ENCODE assay signal across 19 cellular contexts in the genomic region with DNA sequence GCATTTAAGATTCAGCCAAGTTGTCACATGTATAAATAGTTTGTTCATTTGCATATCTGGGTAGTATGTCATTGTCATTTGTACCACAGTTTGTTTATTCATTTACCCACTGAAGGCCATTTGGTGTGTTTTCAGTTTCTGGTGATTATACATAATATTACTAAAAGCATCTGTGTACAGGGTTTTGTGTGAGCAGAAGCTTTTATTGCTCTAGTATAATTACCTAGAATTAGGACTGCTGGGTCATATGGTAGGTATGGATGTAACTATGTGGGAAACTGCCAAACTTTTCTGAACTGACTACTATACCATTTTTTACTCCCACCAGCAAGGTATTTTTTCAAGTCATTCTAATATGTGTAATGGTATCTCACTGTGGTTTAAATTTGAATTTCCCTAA.
DNase-seq lines count a peak whose midpoint lies in the region; ATAC-seq and TF ChIP-seq lines count a peak whose summit lies in the region.
"Had no signal": no experiment of that assay in that cellular context is flagged by ENCODE, and none has a peak within 500 bp of the region (broad histone marks: within the 10 kb centered on the region; RNA-seq: fewer than 3 reads in every experiment).

No MANE protein-coding gene starts in this region.

- H3K27me3 Mint-ChIP-seq in mesothelial cell of epicardium (ENCODE audit: low read depth), result no peaks in the 10 kb centered on the region

- H3K9me2 ChIP-seq in hepatocyte (replicated peaks; ENCODE audit: insufficient read depth), result no peaks in the 10 kb centered on the region

- H3K27me3 ChIP-seq in hepatocyte, result no peaks in the 10 kb centered on the region
- H3K27me3 ChIP-seq: adrenal gland had no signal

- no peak for TF ChIP-seq CTCF in mesothelial cell of epicardium (IDR thresholded peaks at IDR 0.05; ENCODE audit: unreplicated experiment)
- no peak for TF ChIP-seq CTCF in hepatocyte (IDR thresholded peaks at IDR 0.05; ENCODE audit: poor library complexity)

- peak; percentile 7 for DNase-seq in M059J (ENCODE audit: low read depth)
- DNase-seq in NCI-H1930 (lab: John Stamatoyannopoulos, UW), result no peak
- DNase-seq in mesothelial cell of epicardium (ENCODE audit: low spot score in 2 of 2, unreplicated experiment in 2 of 2), result no peak
- DNase-seq in hepatocyte (ENCODE audit: low spot score), result no peak
- DNase-seq in activated naive CD4-positive, alpha-beta T cell treated with anti-CD3 and anti-CD28 coated beads, Interleukin-2, amount 50 U/mL, for 16 hours, result no peak
- DNase-seq: activated CD4-positive, alpha-beta T cell treated with anti-CD3 and anti-CD28 coated beads, Interleukin-2, amount 50 U/mL, for 4 hours; activated T-cell treated with anti-CD3 and anti-CD28 coated beads, Interleukin-2, amount 50 U/mL, for 72 hours; adrenal gland; foreskin fibroblast; Karpas-422; left ventricle myocardium inferior; NCI-H146; NCI-H446 treated with DMSO at 0.1 percent for 48 hours; small intestine; stimulated activated naive CD4-positive, alpha-beta T cell had no signal

- H3K36me3 ChIP-seq in hepatocyte (replicated peaks; ENCODE audit: insufficient read depth, low read depth), result no peaks in the 10 kb centered on the region
- H3K36me3 ChIP-seq: adrenal gland, HAP-1, left ventricle myocardium inferior had no signal

- peaks cover 20% of the 10 kb centered on the region for H3K9me3 Mint-ChIP-seq in mesothelial cell of epicardium

- H3K79me2 ChIP-seq in hepatocyte, result no peaks in the 10 kb centered on the region

- H3K4me2 ChIP-seq in hepatocyte, result no peak overlapping the region

- no peak overlapping the region for H3K27ac Mint-ChIP-seq in mesothelial cell of epicardium
- H3K27ac Mint-ChIP-seq: activated T-cell treated with anti-CD3 and anti-CD28 coated beads, Interleukin-2, amount 50 U/mL, for 72 hours had no signal

- peaks cover 10% of the 10 kb centered on the region for H3K4me1 Mint-ChIP-seq in mesothelial cell of epicardium

- H3K9me3 ChIP-seq in hepatocyte (ENCODE audit: low read depth), result no peaks in the 10 kb centered on the region
- H3K9me3 ChIP-seq: adrenal gland, HAP-1 had no signal

- H3K4me3 Mint-ChIP-seq in mesothelial cell of epicardium, result no peak overlapping the region
- H3K4me3 Mint-ChIP-seq: activated T-cell treated with anti-CD3 and anti-CD28 coated beads, Interleukin-2, amount 50 U/mL, for 72 hours had no signal

- peaks cover 7% of the 10 kb centered on the region for H3K36me3 Mint-ChIP-seq in mesothelial cell of epicardium

- no peak overlapping the region for H2AFZ ChIP-seq in hepatocyte

- no peak overlapping the region for H3K27ac ChIP-seq in hepatocyte
- H3K27ac ChIP-seq: adrenal gland, left ventricle myocardium inferior had no signal

- no peaks in the 10 kb centered on the region for H4K20me1 ChIP-seq in hepatocyte (ENCODE audit: insufficient read depth, poor library complexity, severe bottlenecking)

- H3K4me3 ChIP-seq in hepatocyte, result no peak overlapping the region
- H3K4me3 ChIP-seq: adrenal gland, HAP-1, left ventricle myocardium inferior had no signal

- H3K4me1 ChIP-seq in hepatocyte (ENCODE audit: insufficient read depth), result no peaks in the 10 kb centered on the region
- H3K4me1 ChIP-seq: adrenal gland, HAP-1, left ventricle myocardium inferior had no signal

- ATAC-seq in GM18868 (IDR thresholded peaks at IDR 0.05; ENCODE audit: unreplicated experiment) (peak; percentile 73), GM21528 (IDR thresholded peaks at IDR 0.05; ENCODE audit: low FRiP score, unreplicated experiment) (peak; percentile 74), HG02981 (IDR thresholded peaks at IDR 0.05; ENCODE audit: unreplicated experiment) (peak; percentile 87)
- ATAC-seq: activated T-cell treated with anti-CD3 and anti-CD28 coated beads, Interleukin-2, amount 50 U/mL, for 72 hours had no signal
